ENCODE assay signal across 9 cellular contexts in the genomic region with DNA sequence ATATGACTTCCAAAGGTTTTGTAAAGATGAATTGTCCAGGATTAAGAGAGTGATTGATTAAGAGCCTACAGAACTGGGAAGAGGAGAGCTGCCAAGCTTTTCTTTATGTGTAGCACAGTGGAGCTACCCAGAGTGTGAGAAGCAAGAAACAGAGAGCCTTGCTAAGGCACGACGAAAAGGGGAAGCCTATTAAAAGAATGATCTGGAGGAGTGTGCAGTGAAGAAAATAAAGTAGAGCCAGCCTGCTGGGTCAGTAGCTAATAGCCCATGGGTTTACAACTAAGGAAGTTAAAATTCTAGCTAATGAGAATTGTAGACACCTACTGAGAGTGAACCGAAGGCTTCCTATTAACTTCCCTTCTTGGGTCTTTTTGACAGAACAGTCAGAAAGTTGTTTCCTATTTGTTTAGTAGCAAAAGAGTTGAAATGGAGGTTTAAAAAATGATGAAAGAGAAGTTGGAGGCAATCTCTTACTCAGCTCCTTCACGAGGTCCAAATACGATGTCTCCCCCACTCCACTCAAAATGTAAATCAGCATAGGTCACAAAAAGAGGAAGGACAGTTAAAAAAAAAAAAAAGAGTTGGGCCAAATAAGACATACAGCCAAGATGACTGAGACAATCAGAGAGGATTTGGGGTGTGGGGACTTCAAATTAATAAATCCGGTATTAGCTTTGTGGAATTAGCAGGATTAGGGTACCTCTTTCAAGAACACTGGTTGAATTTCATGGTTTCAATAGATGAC. TPM values are rescaled to one million over a fixed set of nuclear protein-coding genes. Genes with fewer than 3 reads are reported as not detected.
DNase-seq lines count a peak whose midpoint lies in the region; ATAC-seq and TF ChIP-seq lines count a peak whose summit lies in the region.
"Had no signal": no experiment of that assay in that cellular context is flagged by ENCODE, and none has a peak within 500 bp of the region (broad histone marks: within the 10 kb centered on the region; RNA-seq: fewer than 3 reads in every experiment).

No MANE protein-coding gene starts in this region.

- TF ChIP-seq CTCF in DND-41 (IDR thresholded peaks at IDR 0.05; ENCODE audit: borderline replicate concordance, extremely low read depth, low read length, poor library complexity, severe bottlenecking) (no peak), dorsolateral prefrontal cortex (IDR thresholded peaks at IDR 0.05 in 54 of 56, conservative IDR thresholded peaks at IDR 0.05 in 2 of 56; ENCODE audit: low read depth in 1 of 56, partially characterized antibody in 56 of 56) (no peak), osteocyte (IDR thresholded peaks at IDR 0.05) (no peak)

- no peak overlapping the region for H3K27ac ChIP-seq in DND-41 (ENCODE audit: low read length)
- H3K27ac ChIP-seq in dorsolateral prefrontal cortex = peak overlapping the region in 1 of 59 donors; percentile 71

- ATAC-seq in DND-41 (ENCODE audit: insufficient read depth, low read depth) = no peak
- no peak for ATAC-seq in GM18861 (IDR thresholded peaks at IDR 0.05; ENCODE audit: unreplicated experiment)
- no peak for ATAC-seq in HG03280 (IDR thresholded peaks at IDR 0.05; ENCODE audit: unreplicated experiment)

- H2AFZ ChIP-seq in DND-41 (ENCODE audit: low read depth, low read length) = 0 out of 2 replicates have a peak overlapping the region, but pooled peaks have one; percentile 45

- H3K9ac ChIP-seq in DND-41 (ENCODE audit: low read depth, low read length) = no peak overlapping the region

- H3K4me3 Mint-ChIP-seq in osteocyte (ENCODE audit: unreplicated experiment) = peak overlapping the region; percentile 69

- H3K9me3 Mint-ChIP-seq in osteocyte (ENCODE audit: unreplicated experiment) = no peaks in the 10 kb centered on the region

- H4K20me1 ChIP-seq in DND-41 (ENCODE audit: insufficient read depth, low read length) = no peaks in the 10 kb centered on the region

- H3K9me3 ChIP-seq in DND-41 (ENCODE audit: insufficient read depth, low read length, severe bottlenecking) = peaks cover 10% of the 10 kb centered on the region
- H3K9me3 ChIP-seq: adrenal gland had no signal

- H3K36me3 Mint-ChIP-seq in osteocyte (ENCODE audit: unreplicated experiment) = no peaks in the 10 kb centered on the region

- H3K4me3 ChIP-seq in DND-41 (ENCODE audit: low read depth in 1 of 2, low read length in 2 of 2) (no peak overlapping the region), dorsolateral prefrontal cortex (peak overlapping the region in 33 of 59 donors; percentile 58 to 84 (median 72))

- intact Hi-C loops in dorsolateral prefrontal cortex (cut with DNase I) = loop anchor here in 1 of 2 donors (10.0 kb wide), 1 partner anchor 342 kb away; no protein-coding TSS in a partner anchor

- no peaks in the 10 kb centered on the region for H3K27me3 Mint-ChIP-seq in osteocyte (ENCODE audit: unreplicated experiment)

- H3K4me1 Mint-ChIP-seq in osteocyte (ENCODE audit: unreplicated experiment) = peaks cover 34% of the 10 kb centered on the region

- H3K36me3 ChIP-seq in DND-41 (ENCODE audit: insufficient read depth, low read length) = no peaks in the 10 kb centered on the region
- H3K36me3 ChIP-seq: adrenal gland had no signal

- DNase-seq in DND-41 (no peak), MV-4-11 (lab: John Stamatoyannopoulos, UW) (peak; percentile 51), dorsolateral prefrontal cortex (no peak), osteocyte (ENCODE audit: extremely low spot score, unreplicated experiment) (no peak), DMS 273 (lab: John Stamatoyannopoulos, UW; ENCODE audit: unreplicated experiment) (no peak)
- DNase-seq in effector CD8-positive, alpha-beta T cell (lab: John Stamatoyannopoulos, UW) = no peak

- H3K4me2 ChIP-seq in DND-41 (ENCODE audit: insufficient read depth, low read length) = no peak overlapping the region

- H3K27me3 ChIP-seq in DND-41 (ENCODE audit: insufficient read depth, low read length, poor library complexity) (no peaks in the 10 kb centered on the region), dorsolateral prefrontal cortex (peaks cover 0 to 4% (median 0%) of the 10 kb centered on the region in 45 donors)
- H3K27me3 ChIP-seq: adrenal gland had no signal

- H3K27ac Mint-ChIP-seq in osteocyte (ENCODE audit: unreplicated experiment) = peak overlapping the region; percentile 35

- H3K79me2 ChIP-seq in DND-41 (ENCODE audit: insufficient read depth, low read length) = no peaks in the 10 kb centered on the region

- H3K4me1 ChIP-seq in DND-41 (ENCODE audit: insufficient read depth, low read length) = no peaks in the 10 kb centered on the region

RNA-seq across cellular contexts. Expression of a gene that starts 0.9 kb away (rescaled TPM):
- total RNA-seq in dorsolateral prefrontal cortex = 10 to 100 TPM in 19 of 120 experiments, 1 to 10 TPM in 101; 2.2 to 15.7 (median 7.5) TPM
- 18.3 and 20.9 TPM in 2 replicates for total RNA-seq in osteocyte

Comparison
In these comparisons a context has a peak if more than half of its experiments do, and no peak if none do; other contexts are left out.
1. H3K4me3 ChIP-seq: peak in dorsolateral prefrontal cortex (33 of 59); none in DND-41 (0 of 2).